In genomic region chr9:95570150-95570549, GRCh38 we compare ENCODE assay signal across 1 cellular context.
TF ChIP-seq lines count a peak whose summit lies in the region.

No MANE protein-coding gene starts in this region.

TF ChIP-seq in HepG2, 621 proteins besides CTCF, POLR2A, EP300 and RAD21 (continued from another document):
- TF ChIP-seq HNF1A (IDR thresholded peaks at IDR 0.05; ENCODE audit: low read depth) (no peak), HNF1A (CRISPR knock-in tag; IDR thresholded peaks at IDR 0.05; ENCODE audit: borderline replicate concordance) (no peak), TFDP1 (CRISPR knock-in tag; IDR thresholded peaks at IDR 0.05; ENCODE audit: borderline replicate concordance) (no peak), RFXANK (CRISPR knock-in tag; IDR thresholded peaks at IDR 0.05) (no peak), ZNF577 (CRISPR knock-in tag; IDR thresholded peaks at IDR 0.05; ENCODE audit: borderline replicate concordance, low read depth) (no peak), GFI1 (CRISPR knock-in tag; IDR thresholded peaks at IDR 0.05; ENCODE audit: borderline replicate concordance) (no peak), DRAP1 (CRISPR knock-in tag; IDR thresholded peaks at IDR 0.05) (no peak), TARDBP (CRISPR knock-in tag; IDR thresholded peaks at IDR 0.05) (no peak), FOXK2 (IDR thresholded peaks at IDR 0.05) (no peak), DDIT3 (CRISPR knock-in tag; IDR thresholded peaks at IDR 0.05) (no peak), SALL1 (CRISPR knock-in tag; IDR thresholded peaks at IDR 0.05) (no peak)
